8 cellular contexts compared by ENCODE assay signal in genomic region chr9:69759478-69760277, GRCh38. TPM values are rescaled to one million over a fixed set of nuclear protein-coding genes. Genes with fewer than 3 reads are reported as not detected.
DNase-seq lines count a peak whose midpoint lies in the region; ATAC-seq, FAIRE-seq and TF ChIP-seq lines count a peak whose summit lies in the region.

Gene PTAR1 (minus strand): TSS chr9:69760011. CDS start chr9:69759938, 73 bp downstream.

- TF ChIP-seq CTCF in AG10803 (conservative IDR thresholded peaks at IDR 0.05; ENCODE audit: low read length) (no peak; the same call in 1 of the 2 replicates), keratinocyte (optimal IDR thresholded peaks at IDR 0.05 in 1 of 3, IDR thresholded peaks at IDR 0.05 in 1 of 3, conservative IDR thresholded peaks at IDR 0.05 in 1 of 3; ENCODE audit: extremely low read depth in 1 of 3, insufficient read depth in 2 of 3, low read length in 3 of 3) (no peak)

- H3K79me2 ChIP-seq in keratinocyte (ENCODE audit: control insufficient read depth, insufficient read depth, low read length) = peaks cover 38% of the 10 kb centered on the region

- H3K36me3 ChIP-seq in keratinocyte (ENCODE audit: control insufficient read depth in 2 of 2, extremely low read depth in 1 of 2, insufficient read depth in 2 of 2, low read length in 2 of 2) = peaks cover 0 to 4% of the 10 kb centered on the region in 2 experiments

- peak within 1 kb of the TSS; percentile 90 for H3K4me3 ChIP-seq in AG10803 (ENCODE audit: low read length)
- H3K4me3 ChIP-seq in keratinocyte (ENCODE audit: control insufficient read depth in 2 of 3, extremely low read depth in 1 of 3, insufficient read depth in 2 of 3, low read depth in 1 of 3, low read length in 3 of 3) = peak within 1 kb of the TSS; percentile 78 to 93 (median 82)

- no peaks in the 10 kb centered on the region for H3K9me1 ChIP-seq in keratinocyte (ENCODE audit: control insufficient read depth, extremely low read depth, insufficient read depth, low read length)

- peak within 1 kb of the TSS; percentile 75 for H3K27ac ChIP-seq in keratinocyte (ENCODE audit: control insufficient read depth, insufficient read depth, low read length)

- peak within 1 kb of the TSS; percentile 86 for H3K9ac ChIP-seq in keratinocyte (ENCODE audit: control insufficient read depth, extremely low read depth, insufficient read depth, low read length)

- DNase-seq in AG10803 (ENCODE audit: low read depth) (peak; percentile 88), NCI-H446 (lab: John Stamatoyannopoulos, UW) (peak; percentile 45 to 89), cerebellar cortex (ENCODE audit: low spot score) (peak; percentile 84), keratinocyte (ENCODE audit: low read depth, low spot score) (no peak)
- peak; percentile 92 for DNase-seq in activated CD4-positive, CD25-positive, alpha-beta regulatory T cell treated with anti-CD3 and anti-CD28 coated beads, Interleukin-2, amount 50 U/mL, for 72 hours
- DNase-seq in stimulated activated CD4-positive, alpha-beta T cell treated with anti-CD3 and anti-CD28 coated beads, Interleukin-12 subunit alpha, Interleukin-12 subunit beta, amount 100 ng/mL, for 48 hours (ENCODE audit: low read depth in 2 of 3, low spot score in 1 of 3) = peak; percentile 80 to 88 (median 84)

- H3K27me3 ChIP-seq in keratinocyte (ENCODE audit: control insufficient read depth, extremely low read depth, insufficient read depth, low read length) = no peaks in the 10 kb centered on the region

- no peaks in the 10 kb centered on the region for H3K9me3 ChIP-seq in keratinocyte (ENCODE audit: control insufficient read depth, low read depth, low read length)

- peak within 1 kb of the TSS; percentile 94 for H2AFZ ChIP-seq in keratinocyte (ENCODE audit: control insufficient read depth, low read length)

- peak within 1 kb of the TSS; percentile 99 for H3K4me2 ChIP-seq in keratinocyte (ENCODE audit: control insufficient read depth, extremely low read depth, insufficient read depth, low read depth, low read length)

- H3K4me1 ChIP-seq in keratinocyte (ENCODE audit: control insufficient read depth, extremely low read depth, insufficient read depth, low read length) = peaks cover 11% of the 10 kb centered on the region

- ATAC-seq in GM19043 (IDR thresholded peaks at IDR 0.05; ENCODE audit: low read depth, unreplicated experiment) = peak; percentile 77
- ATAC-seq in HG03354 (IDR thresholded peaks at IDR 0.05; ENCODE audit: poor library complexity, severe bottlenecking, unreplicated experiment) = peak; percentile 92

- H4K20me1 ChIP-seq in keratinocyte (ENCODE audit: control insufficient read depth, extremely low read depth, insufficient read depth, low read length) = no peaks in the 10 kb centered on the region

- dilution Hi-C loops in keratinocyte (cut with MboI; ENCODE audit: extremely low pct_ligation_motif_present, low sequenced_read_pairs) = no loop called here

- no peak for FAIRE-seq in keratinocyte (lab: Jason Lieb, UNC)

RNA-seq across cellular contexts. Expression of gene PTAR1, which starts in this region (rescaled TPM):
- 10.4 to 15.5 TPM (median 11.5 TPM) in 3 replicates for polyA plus RNA-seq in keratinocyte
- 4.5 TPM for polyA plus RNA-seq in keratinocyte (2011; ENCODE audit: low read depth)
- polyA plus RNA-seq in keratinocyte (2011; cell fraction: cytosol; rRNA removed) = 4.9 and 7.9 TPM in 2 replicates
- 20.7 and 28.4 TPM in 2 replicates for polyA plus RNA-seq in keratinocyte (2011; cell fraction: nucleus; rRNA removed)
- 6.8 and 13.8 TPM in 2 replicates for polyA plus RNA-seq in keratinocyte (2012; ENCODE audit: low replicate concordance)
- 11.8 to 48.7 TPM (median 41.5 TPM) in 3 replicates for polyA minus RNA-seq in keratinocyte
- 15.0 TPM for polyA minus RNA-seq in keratinocyte (2011; cell fraction: cytosol; rRNA and poly(A)+ RNA removed)
- polyA minus RNA-seq in keratinocyte (2011; cell fraction: nucleus; rRNA and poly(A)+ RNA removed) = 33.1 and 53.0 TPM in 2 replicates
